1 cellular context compared by ENCODE assay signal in genomic region chr15:62124953-62125263, GRCh38.
TF ChIP-seq lines count a peak whose summit lies in the region.

No MANE protein-coding gene starts in this region.

TF ChIP-seq in endothelial cell of umbilical vein, 7 proteins besides CTCF, POLR2A, EP300 and RAD21:
- no peak for TF ChIP-seq JUN (IDR thresholded peaks at IDR 0.05; ENCODE audit: borderline replicate concordance, insufficient read depth, insufficient read length, low read depth)
- TF ChIP-seq EZH2 (IDR thresholded peaks at IDR 0.05; ENCODE audit: borderline replicate concordance, low read depth, low read length, severe bottlenecking) = no peak
- no peak for TF ChIP-seq GATA2 (IDR thresholded peaks at IDR 0.05; ENCODE audit: insufficient read depth, insufficient read length, low read depth, low read length)
- TF ChIP-seq POLR2AphosphoS5 (IDR thresholded peaks at IDR 0.05; ENCODE audit: insufficient read depth, low read depth, low read length) = no peak
- no peak for TF ChIP-seq FOS (IDR thresholded peaks at IDR 0.05; ENCODE audit: borderline replicate concordance, insufficient read depth, low read length)
- TF ChIP-seq MYC (IDR thresholded peaks at IDR 0.05; ENCODE audit: low read depth, low read length) = no peak
- no peak for TF ChIP-seq MAX (IDR thresholded peaks at IDR 0.05; ENCODE audit: insufficient read depth, insufficient read length)
TF ChIP-seq in endothelial cell of umbilical vein: peak in this region for 0.
